19 cellular contexts compared by ENCODE assay signal in the genomic region with DNA sequence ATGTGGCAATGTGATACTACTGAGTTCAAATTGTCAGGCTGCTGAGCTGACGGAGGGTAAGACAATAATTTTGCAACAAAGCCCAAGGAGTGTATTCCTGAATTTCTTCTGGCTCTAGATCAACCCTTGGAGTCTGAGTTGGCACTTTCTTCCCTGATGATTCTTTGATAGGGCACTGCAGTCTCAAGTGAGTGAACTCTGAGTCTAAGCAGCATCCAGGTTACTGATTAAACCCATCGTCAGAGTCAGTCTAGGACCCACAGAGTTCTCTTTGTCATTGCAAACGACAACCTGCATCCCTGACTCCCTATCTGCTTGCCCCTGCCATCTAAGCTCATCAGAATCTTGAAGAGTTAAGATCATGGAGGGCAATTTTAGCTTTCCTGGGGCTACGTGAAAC.
"Had no signal": no experiment of that assay in that cellular context is flagged by ENCODE, and none has a peak within 500 bp of the region (broad histone marks: within the 10 kb centered on the region; RNA-seq: fewer than 3 reads in every experiment).

No MANE protein-coding gene starts in this region.

- H3K27me3 ChIP-seq: esophagus squamous epithelium, gastroesophageal sphincter, right atrium auricular region, sigmoid colon, stomach, transverse colon had no signal

- ATAC-seq: gastroesophageal sphincter, left lobe of liver had no signal

- H3K36me3 ChIP-seq: esophagus squamous epithelium, gastroesophageal sphincter, right atrium auricular region, sigmoid colon, stomach, thoracic aorta, transverse colon had no signal

- H3K27ac ChIP-seq: epithelial cell of prostate, esophagus squamous epithelium, gastroesophageal sphincter, right atrium auricular region, sigmoid colon, skin epidermis, stomach, thoracic aorta, transverse colon had no signal

- H3K4me3 ChIP-seq: esophagus squamous epithelium, gastroesophageal sphincter, right atrium auricular region, sigmoid colon, skin epidermis, stomach, thoracic aorta, transverse colon had no signal

- FAIRE-seq: kidney had no signal

- DNase-seq: effector memory CD4-positive, alpha-beta T cell; esophagus squamous epithelium; foreskin fibroblast; kidney; nephron progenitor cell; posterior cingulate gyrus; sigmoid colon; stimulated activated CD4-positive, alpha-beta T cell treated with anti-CD3 and anti-CD28 coated beads, Interleukin-12 subunit alpha, Interleukin-12 subunit beta, amount 100 ng/mL, for 4 hours; stimulated activated naive CD4-positive, alpha-beta T cell; stomach; substantia nigra; transverse colon had no signal

- H3K4me1 ChIP-seq: esophagus squamous epithelium, gastroesophageal sphincter, right atrium auricular region, sigmoid colon, stomach, transverse colon had no signal

- H3K27ac Mint-ChIP-seq: mesothelial cell of epicardium, nephron progenitor cell had no signal

- H3K4me3 Mint-ChIP-seq: mesothelial cell of epicardium, nephron progenitor cell had no signal

- H3K9me3 ChIP-seq: esophagus squamous epithelium, right atrium auricular region, sigmoid colon, stomach, thoracic aorta, transverse colon had no signal

- H3K4me1 Mint-ChIP-seq: nephron progenitor cell had no signal
